ENCODE assay signal across 8 cellular contexts in genomic region chr2:74715880-74716279, GRCh38.
DNase-seq lines count a peak whose midpoint lies in the region; ATAC-seq and TF ChIP-seq lines count a peak whose summit lies in the region.

No MANE protein-coding gene starts in this region.

- no peak for DNase-seq in SK-N-SH
- DNase-seq in WTC11 (ENCODE audit: low spot score) = no peak
- no peak for DNase-seq in iPS DF 6.9 (ENCODE audit: low read depth, low spot score)
- no peak for DNase-seq in AG08396 (ENCODE audit: low spot score)
- no peak for DNase-seq in dedifferentiated amniotic fluid mesenchymal stem cell (ENCODE audit: extremely low spot score)
- no peak for DNase-seq in C1 segment of cervical spinal cord (lab: John Stamatoyannopoulos, UW)

- no peak for TF ChIP-seq RAD21 in SK-N-SH (IDR thresholded peaks at IDR 0.05; ENCODE audit: low read length)

- peak overlapping the region; percentile 85 for H3K4me3 Mint-ChIP-seq in WTC11
- H3K4me3 Mint-ChIP-seq in stimulated activated memory B cell treated with anti-CD40 and anti-IgM and Interleukin-4, amounts not matched to agents 10 μg/mL and 1 μg/mL and 100 μg/mL, for 72 hours = peak overlapping the region; percentile 80

- no peak overlapping the region; a peak in 1 of 4 replicates for H3K27ac ChIP-seq in SK-N-SH (ENCODE audit: low read depth in 2 of 2, low read length in 1 of 2)
- no peak overlapping the region for H3K27ac ChIP-seq in iPS DF 6.9 (ENCODE audit: low read length)

- H3F3A ChIP-seq in SK-N-SH (replicated peaks; ENCODE audit: insufficient read depth) = no peaks in the 10 kb centered on the region

- H2AFZ ChIP-seq in SK-N-SH (ENCODE audit: low read depth) = peak overlapping the region; percentile 86

- WGBS in SK-N-SH (ENCODE audit: low lambda C conversion rate) = 85% methylated on average over 6 of the region's 6 CpGs
- WGBS in iPS DF 6.9 (ENCODE audit: insufficient coverage, insufficient read length) = no CpG with 5 or more reads among the region's 6 CpGs

- no peak for TF ChIP-seq CTCF in SK-N-SH (IDR thresholded peaks at IDR 0.05)
- no peak for TF ChIP-seq CTCF in WTC11 (IDR thresholded peaks at IDR 0.05)

- peaks cover 7% of the 10 kb centered on the region for H3K27me3 Mint-ChIP-seq in WTC11 (ENCODE audit: low read depth)
- no peaks in the 10 kb centered on the region for H3K27me3 Mint-ChIP-seq in stimulated activated memory B cell treated with anti-CD40 and anti-IgM and Interleukin-4, amounts not matched to agents 10 μg/mL and 1 μg/mL and 100 μg/mL, for 72 hours

- H3K4me3 ChIP-seq in SK-N-SH (ENCODE audit: low read depth in 2 of 2, low read length in 1 of 2) = peak overlapping the region; percentile 63 to 64; a peak in 3 of 4 replicates
- H3K4me3 ChIP-seq in iPS DF 6.9 (ENCODE audit: low read length) = peak overlapping the region; percentile 49; the same call in 1 of the 2 replicates

- ATAC-seq in SK-N-SH treated with all-trans-retinoic acid at 6 μM for 48 hours = no peak
- no peak for ATAC-seq in WTC11
- no peak for ATAC-seq in stimulated activated memory B cell treated with anti-CD40 and anti-IgM and Interleukin-4, amounts not matched to agents 10 μg/mL and 1 μg/mL and 100 μg/mL, for 72 hours

- no peaks in the 10 kb centered on the region for H3K36me3 Mint-ChIP-seq in WTC11
- no peaks in the 10 kb centered on the region for H3K36me3 Mint-ChIP-seq in stimulated activated memory B cell treated with anti-CD40 and anti-IgM and Interleukin-4, amounts not matched to agents 10 μg/mL and 1 μg/mL and 100 μg/mL, for 72 hours

- no peaks in the 10 kb centered on the region for H3K79me2 ChIP-seq in SK-N-SH (ENCODE audit: insufficient read depth)

- H3K4me1 ChIP-seq in SK-N-SH (ENCODE audit: control insufficient read depth in 1 of 2, insufficient read depth in 2 of 2, low read depth in 1 of 2, low read length in 1 of 2) = peaks cover 0 to 4% of the 10 kb centered on the region in 2 experiments; a peak in 2 of 4 replicates
- H3K4me1 ChIP-seq in iPS DF 6.9 (ENCODE audit: control insufficient read depth, insufficient read depth, low read length) = no peaks in the 10 kb centered on the region

- no peaks in the 10 kb centered on the region for H4K20me1 ChIP-seq in SK-N-SH (ENCODE audit: insufficient read depth)

- H3K9me3 ChIP-seq in SK-N-SH (no peaks in the 10 kb centered on the region), iPS DF 6.9 (ENCODE audit: control insufficient read depth, insufficient read depth, low read length) (no peaks in the 10 kb centered on the region)

- CTCF ChIA-PET in SK-N-SH (lab: Yijun Ruan, JAX) (interaction anchor here (0.6 to 6.5 kb wide), 26 partner anchors 11 to 242 kb away, joined by 3 to 93 read pairs (median 8); partner anchors contain the start of gene HK2), WTC11 (lab: Charles Lee) (interaction anchor here (0.6 to 4.0 kb wide), 15 partner anchors 14 to 161 kb away, joined by 3 to 60 read pairs (median 6); no protein-coding TSS in a partner anchor)

- H3K27me3 ChIP-seq in SK-N-SH (ENCODE audit: insufficient read depth) (no peaks in the 10 kb centered on the region), iPS DF 6.9 (ENCODE audit: control insufficient read depth, insufficient read depth, low read length) (peaks cover 6% of the 10 kb centered on the region; the same call in 1 of the 2 replicates)

- POLR2A ChIA-PET in SK-N-SH (lab: Yijun Ruan, JAX) = interaction anchor here (0.8 kb wide), 1 partner anchor 101 kb away, joined by 3 read pairs; no protein-coding TSS in a partner anchor
- POLR2A ChIA-PET in WTC11 (lab: Charles Lee) = no interaction called here

- peak overlapping the region; percentile 84 for H3K4me2 ChIP-seq in SK-N-SH

- no peak overlapping the region for H3K27ac Mint-ChIP-seq in WTC11
- no peak overlapping the region for H3K27ac Mint-ChIP-seq in stimulated activated memory B cell treated with anti-CD40 and anti-IgM and Interleukin-4, amounts not matched to agents 10 μg/mL and 1 μg/mL and 100 μg/mL, for 72 hours

- H3K4me1 Mint-ChIP-seq in WTC11 = peaks cover 6% of the 10 kb centered on the region; the same call in 1 of the 2 replicates
- peaks cover 11% of the 10 kb centered on the region for H3K4me1 Mint-ChIP-seq in stimulated activated memory B cell treated with anti-CD40 and anti-IgM and Interleukin-4, amounts not matched to agents 10 μg/mL and 1 μg/mL and 100 μg/mL, for 72 hours

- H3K9me3 Mint-ChIP-seq in WTC11 = no peaks in the 10 kb centered on the region; the same call in 1 of the 2 replicates
- H3K9me3 Mint-ChIP-seq in stimulated activated memory B cell treated with anti-CD40 and anti-IgM and Interleukin-4, amounts not matched to agents 10 μg/mL and 1 μg/mL and 100 μg/mL, for 72 hours = no peaks in the 10 kb centered on the region

- H3K9me2 ChIP-seq in SK-N-SH = no peaks in the 10 kb centered on the region

- TF ChIP-seq EP300 in SK-N-SH (IDR thresholded peaks at IDR 0.05; ENCODE audit: borderline replicate concordance in 1 of 2, low read depth in 1 of 2, low read length in 1 of 2) = no peak

- no peaks in the 10 kb centered on the region for H3K36me3 ChIP-seq in SK-N-SH (replicated peaks in 1 of 2; ENCODE audit: control insufficient read depth in 1 of 2, insufficient read depth in 2 of 2, low read length in 1 of 2)
- no peaks in the 10 kb centered on the region for H3K36me3 ChIP-seq in iPS DF 6.9 (ENCODE audit: control insufficient read depth, insufficient read depth, low read length)

- H3K9ac ChIP-seq in SK-N-SH = no peak overlapping the region

TF ChIP-seq in SK-N-SH, 30 proteins besides CTCF, POLR2A, EP300 and RAD21 (continues in another document):
- TF ChIP-seq TEAD4 (IDR thresholded peaks at IDR 0.05; ENCODE audit: borderline replicate concordance, insufficient read depth) (no peak), GATA2 (CRISPR knock-in tag; IDR thresholded peaks at IDR 0.05) (no peak), FOXM1 (IDR thresholded peaks at IDR 0.05; ENCODE audit: low read depth) (no peak), MXI1 (IDR thresholded peaks at IDR 0.05; ENCODE audit: low read depth, low read length) (no peak)
- TF ChIP-seq, protein P1, sequence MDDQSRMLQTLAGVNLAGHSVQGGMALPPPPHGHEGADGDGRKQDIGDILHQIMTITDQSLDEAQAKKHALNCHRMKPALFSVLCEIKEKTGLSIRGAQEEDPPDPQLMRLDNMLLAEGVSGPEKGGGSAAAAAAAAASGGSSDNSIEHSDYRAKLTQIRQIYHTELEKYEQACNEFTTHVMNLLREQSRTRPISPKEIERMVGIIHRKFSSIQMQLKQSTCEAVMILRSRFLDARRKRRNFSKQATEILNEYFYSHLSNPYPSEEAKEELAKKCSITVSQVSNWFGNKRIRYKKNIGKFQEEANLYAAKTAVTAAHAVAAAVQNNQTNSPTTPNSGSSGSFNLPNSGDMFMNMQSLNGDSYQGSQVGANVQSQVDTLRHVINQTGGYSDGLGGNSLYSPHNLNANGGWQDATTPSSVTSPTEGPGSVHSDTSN (IDR thresholded peaks at IDR 0.05) = no peak

TF ChIP-seq in SK-N-SH treated with all-trans-retinoic acid at 6 μM for 48 hours, 23 proteins besides CTCF, POLR2A, EP300 and RAD21 (continues in another document):
- TF ChIP-seq ZNF8 (CRISPR knock-in tag; IDR thresholded peaks at IDR 0.05) (no peak), ESRRG (CRISPR knock-in tag; IDR thresholded peaks at IDR 0.05) (no peak), ZNF565 (CRISPR knock-in tag; conservative IDR thresholded peaks at IDR 0.05; ENCODE audit: low read depth) (no peak), TOX (CRISPR knock-in tag; IDR thresholded peaks at IDR 0.05; ENCODE audit: borderline replicate concordance) (no peak)
- TF ChIP-seq, protein P2, sequence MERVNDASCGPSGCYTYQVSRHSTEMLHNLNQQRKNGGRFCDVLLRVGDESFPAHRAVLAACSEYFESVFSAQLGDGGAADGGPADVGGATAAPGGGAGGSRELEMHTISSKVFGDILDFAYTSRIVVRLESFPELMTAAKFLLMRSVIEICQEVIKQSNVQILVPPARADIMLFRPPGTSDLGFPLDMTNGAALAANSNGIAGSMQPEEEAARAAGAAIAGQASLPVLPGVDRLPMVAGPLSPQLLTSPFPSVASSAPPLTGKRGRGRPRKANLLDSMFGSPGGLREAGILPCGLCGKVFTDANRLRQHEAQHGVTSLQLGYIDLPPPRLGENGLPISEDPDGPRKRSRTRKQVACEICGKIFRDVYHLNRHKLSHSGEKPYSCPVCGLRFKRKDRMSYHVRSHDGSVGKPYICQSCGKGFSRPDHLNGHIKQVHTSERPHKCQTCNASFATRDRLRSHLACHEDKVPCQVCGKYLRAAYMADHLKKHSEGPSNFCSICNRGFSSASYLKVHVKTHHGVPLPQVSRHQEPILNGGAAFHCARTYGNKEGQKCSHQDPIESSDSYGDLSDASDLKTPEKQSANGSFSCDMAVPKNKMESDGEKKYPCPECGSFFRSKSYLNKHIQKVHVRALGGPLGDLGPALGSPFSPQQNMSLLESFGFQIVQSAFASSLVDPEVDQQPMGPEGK (CRISPR knock-in tag; IDR thresholded peaks at IDR 0.05; ENCODE audit: borderline replicate concordance) = no peak

TF ChIP-seq in WTC11, 78 proteins besides CTCF, POLR2A, EP300 and RAD21 (continues in another document):
- no peak for TF ChIP-seq ZNF232 (CRISPR knock-in tag; IDR thresholded peaks at IDR 0.05)
- no peak for TF ChIP-seq TP53 (CRISPR knock-in tag; IDR thresholded peaks at IDR 0.05)
- TF ChIP-seq SMAD3 (CRISPR knock-in tag; IDR thresholded peaks at IDR 0.05; ENCODE audit: borderline replicate concordance) = no peak
- no peak for TF ChIP-seq MXD4 (CRISPR knock-in tag; IDR thresholded peaks at IDR 0.05; ENCODE audit: borderline replicate concordance)
- TF ChIP-seq, protein P3, sequence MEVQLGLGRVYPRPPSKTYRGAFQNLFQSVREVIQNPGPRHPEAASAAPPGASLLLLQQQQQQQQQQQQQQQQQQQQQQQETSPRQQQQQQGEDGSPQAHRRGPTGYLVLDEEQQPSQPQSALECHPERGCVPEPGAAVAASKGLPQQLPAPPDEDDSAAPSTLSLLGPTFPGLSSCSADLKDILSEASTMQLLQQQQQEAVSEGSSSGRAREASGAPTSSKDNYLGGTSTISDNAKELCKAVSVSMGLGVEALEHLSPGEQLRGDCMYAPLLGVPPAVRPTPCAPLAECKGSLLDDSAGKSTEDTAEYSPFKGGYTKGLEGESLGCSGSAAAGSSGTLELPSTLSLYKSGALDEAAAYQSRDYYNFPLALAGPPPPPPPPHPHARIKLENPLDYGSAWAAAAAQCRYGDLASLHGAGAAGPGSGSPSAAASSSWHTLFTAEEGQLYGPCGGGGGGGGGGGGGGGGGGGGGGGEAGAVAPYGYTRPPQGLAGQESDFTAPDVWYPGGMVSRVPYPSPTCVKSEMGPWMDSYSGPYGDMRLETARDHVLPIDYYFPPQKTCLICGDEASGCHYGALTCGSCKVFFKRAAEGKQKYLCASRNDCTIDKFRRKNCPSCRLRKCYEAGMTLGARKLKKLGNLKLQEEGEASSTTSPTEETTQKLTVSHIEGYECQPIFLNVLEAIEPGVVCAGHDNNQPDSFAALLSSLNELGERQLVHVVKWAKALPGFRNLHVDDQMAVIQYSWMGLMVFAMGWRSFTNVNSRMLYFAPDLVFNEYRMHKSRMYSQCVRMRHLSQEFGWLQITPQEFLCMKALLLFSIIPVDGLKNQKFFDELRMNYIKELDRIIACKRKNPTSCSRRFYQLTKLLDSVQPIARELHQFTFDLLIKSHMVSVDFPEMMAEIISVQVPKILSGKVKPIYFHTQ (CRISPR knock-in tag; IDR thresholded peaks at IDR 0.05) = no peak
